1 cellular context compared by ENCODE assay signal in genomic region chr7:104984591-104985258, GRCh38.
TF ChIP-seq lines count a peak whose summit lies in the region.

No MANE protein-coding gene starts in this region.

TF ChIP-seq in K562, 482 proteins besides CTCF, POLR2A, EP300 and RAD21 (continued from another document):
- TF ChIP-seq ZKSCAN8 (CRISPR knock-in tag; IDR thresholded peaks at IDR 0.05) (peak; percentile 1; the same call in 1 of the 2 replicates), ZNF277 (CRISPR knock-in tag; IDR thresholded peaks at IDR 0.05; ENCODE audit: borderline replicate concordance) (no peak), ZNF609 (CRISPR knock-in tag; IDR thresholded peaks at IDR 0.05; ENCODE audit: borderline replicate concordance) (no peak), TFE3 (CRISPR knock-in tag; IDR thresholded peaks at IDR 0.05) (no peak), ELF1 (tag; IDR thresholded peaks at IDR 0.05) (no peak), ZFP1 (CRISPR knock-in tag; IDR thresholded peaks at IDR 0.05) (0 out of 2 replicates have a peak, but pooled peaks have one; percentile 33), PHF20 (IDR thresholded peaks at IDR 0.05; ENCODE audit: partially characterized antibody) (no peak), ARID3B (CRISPR knock-in tag; IDR thresholded peaks at IDR 0.05; ENCODE audit: borderline replicate concordance) (no peak), KLF10 (CRISPR knock-in tag; IDR thresholded peaks at IDR 0.05) (no peak), TSHZ1 (CRISPR knock-in tag; IDR thresholded peaks at IDR 0.05) (no peak), BHLHE40 (IDR thresholded peaks at IDR 0.05; ENCODE audit: low read length) (no peak), ZNF347 (CRISPR knock-in tag; IDR thresholded peaks at IDR 0.05; ENCODE audit: low read depth) (no peak), BCL6 (CRISPR knock-in tag; IDR thresholded peaks at IDR 0.05) (no peak), CLOCK (CRISPR knock-in tag; IDR thresholded peaks at IDR 0.05; ENCODE audit: borderline replicate concordance) (no peak)
